In genomic region chr9:130319300-130319699, GRCh38 we compare ENCODE assay signal across 1 cellular context.
TF ChIP-seq lines count a peak whose summit lies in the region.

No MANE protein-coding gene starts in this region.

TF ChIP-seq in H1, 55 proteins besides CTCF, POLR2A, EP300 and RAD21 (continued from another document):
- TF ChIP-seq BACH1 (IDR thresholded peaks at IDR 0.05; ENCODE audit: low read length) (no peak), TCF12 (IDR thresholded peaks at IDR 0.05; ENCODE audit: low read depth, low read length) (no peak), NRF1 (IDR thresholded peaks at IDR 0.05; ENCODE audit: low read depth, low read length) (no peak), SP4 (IDR thresholded peaks at IDR 0.05; ENCODE audit: low read length) (no peak), SIRT6 (IDR thresholded peaks at IDR 0.05; ENCODE audit: low read length) (no peak), GABPA (IDR thresholded peaks at IDR 0.05; ENCODE audit: borderline replicate concordance, insufficient read depth, low read length) (no peak), KDM1A (IDR thresholded peaks at IDR 0.05; ENCODE audit: borderline replicate concordance, low read length) (no peak), RBBP5 (IDR thresholded peaks at IDR 0.05; ENCODE audit: borderline replicate concordance, low read depth, low read length) (no peak), SRF (IDR thresholded peaks at IDR 0.05; ENCODE audit: low read depth, low read length) (no peak), TEAD4 (IDR thresholded peaks at IDR 0.05; ENCODE audit: low read depth, low read length) (no peak), SAP30 (IDR thresholded peaks at IDR 0.05; ENCODE audit: insufficient read depth, insufficient replicate concordance, low read length) (no peak), CHD1 (IDR thresholded peaks at IDR 0.05; ENCODE audit: low read depth, low read length) (no peak), FOSL1 (IDR thresholded peaks at IDR 0.05; ENCODE audit: insufficient read depth, low read depth, low read length) (no peak)
